In genomic region chr4:17562157-17562556, GRCh38 we compare ENCODE assay signal across 16 cellular contexts. TPM values are rescaled to one million over a fixed set of nuclear protein-coding genes. Genes with fewer than 3 reads are reported as not detected.
DNase-seq lines count a peak whose midpoint lies in the region; ATAC-seq, FAIRE-seq and TF ChIP-seq lines count a peak whose summit lies in the region.
"Had no signal": no experiment of that assay in that cellular context is flagged by ENCODE, and none has a peak within 500 bp of the region (broad histone marks: within the 10 kb centered on the region; RNA-seq: fewer than 3 reads in every experiment).

No MANE protein-coding gene starts in this region.

- DNase-seq in activated naive CD4-positive, alpha-beta T cell treated with anti-CD3 and anti-CD28 coated beads for 36 hours, result peak; percentile 12
- DNase-seq in activated naive CD4-positive, alpha-beta T cell treated with Interleukin-2 at 50 U/mL for 16 hours, result no peak
- DNase-seq in NCI-H446 treated with DMSO at 0.1 percent for 48 hours (lab: John Stamatoyannopoulos, UW) (peak; percentile 31), H1 (ENCODE audit: low read depth in 1 of 2, low spot score in 2 of 2) (no peak), superior temporal gyrus (ENCODE audit: extremely low spot score) (peak; percentile 38), esophagus muscularis mucosa (ENCODE audit: extremely low spot score) (no peak), DMS79 treated with DMSO at 0.1 percent for 48 hours (lab: John Stamatoyannopoulos, UW) (no peak)
- DNase-seq: GDM1; hippocampal formation; NCI-H1105 treated with DMSO at 0.1 percent for 48 hours; stimulated activated CD4-positive, alpha-beta T cell treated with anti-CD3 and anti-CD28 coated beads, Interleukin-1b, Interleukin-23, amount 100 ng/mL, for 48 hours; T-helper 1 cell had no signal

- H3K4me3 Mint-ChIP-seq in activated naive CD4-positive, alpha-beta T cell treated with anti-CD3 and anti-CD28 coated beads for 36 hours, result no peak overlapping the region

- CTCF ChIA-PET in activated naive CD4-positive, alpha-beta T cell treated with anti-CD3 and anti-CD28 coated beads for 36 hours (lab: Charles Lee), result interaction anchor here (1.1 kb wide), 1 partner anchor 14 kb away, joined by 3 read pairs; no protein-coding TSS in a partner anchor
- CTCF ChIA-PET in H1 (lab: Charles Lee; ENCODE audit: partially characterized antibody), result interaction anchor here (1.3 to 2.2 kb wide), 6 partner anchors 9 to 75 kb away, joined by 4 to 10 read pairs (median 5); partner anchors contain the start of gene LAP3

- no peaks in the 10 kb centered on the region for H3K79me1 ChIP-seq in H1 (ENCODE audit: low read depth, low read length)

- 79% methylated on average over 1 of the region's 1 CpG; no CpG with 5 or more reads in 1 of the 2 experiments for WGBS in H1 (ENCODE audit: extremely low coverage in 1 of 2, insufficient coverage in 1 of 2, insufficient read length in 1 of 2, insufficient replicate concordance in 2 of 2, low coverage in 1 of 2, low lambda C conversion rate in 2 of 2, missing lambda C conversion rate in 1 of 2), 2 experiments
- no CpG with 5 or more reads among the region's 1 CpG for WGBS in esophagus muscularis mucosa

- no peak overlapping the region for H3K4ac ChIP-seq in H1 (replicated peaks; ENCODE audit: insufficient read length, low read depth, low read length)

- POLR2A ChIA-PET in H1 (lab: Charles Lee; ENCODE audit: partially characterized antibody), result interaction anchor here (0.9 kb wide), 2 partner anchors 16 to 71 kb away, joined by 3 read pairs; no protein-coding TSS in a partner anchor

- H2BK5ac ChIP-seq in H1 (ENCODE audit: low read depth, low read length), result no peak overlapping the region

- no peak overlapping the region for H3K18ac ChIP-seq in H1 (ENCODE audit: extremely low read depth, low read length)

- no peak overlapping the region for H3K14ac ChIP-seq in H1 (ENCODE audit: insufficient read length)

- TF ChIP-seq POLR2A in H1 (IDR thresholded peaks at IDR 0.05; ENCODE audit: control extremely low read depth in 1 of 2, low read depth in 2 of 2, low read length in 2 of 2) (no peak), esophagus muscularis mucosa (IDR thresholded peaks at IDR 0.05; ENCODE audit: low read depth) (no peak)

- H3K9me3 ChIP-seq in H1 (ENCODE audit: insufficient read depth in 2 of 2, low read depth in 1 of 2, low read length in 1 of 2) (no peaks in the 10 kb centered on the region), esophagus muscularis mucosa (no peaks in the 10 kb centered on the region)
- H3K9me3 ChIP-seq: breast epithelium had no signal

- H3K4me3 ChIP-seq in H1 (ENCODE audit: extremely low read depth in 1 of 4, insufficient read depth in 2 of 4, low read depth in 3 of 4, low read length in 4 of 4) (no peak overlapping the region), esophagus muscularis mucosa (no peak overlapping the region)
- H3K4me3 ChIP-seq: breast epithelium had no signal

- no peaks in the 10 kb centered on the region for H3K27me3 Mint-ChIP-seq in activated naive CD4-positive, alpha-beta T cell treated with anti-CD3 and anti-CD28 coated beads for 36 hours (ENCODE audit: low read depth)

- TF ChIP-seq RAD21 in H1 (IDR thresholded peaks at IDR 0.05 in 1 of 2, conservative IDR thresholded peaks at IDR 0.05 in 1 of 2; ENCODE audit: low read depth in 2 of 2, low read length in 2 of 2), result peak; percentile 28 to 45

- no peak overlapping the region for H4K91ac ChIP-seq in H1 (replicated peaks; ENCODE audit: insufficient read length, low read length)

- H3K36me3 Mint-ChIP-seq in activated naive CD4-positive, alpha-beta T cell treated with anti-CD3 and anti-CD28 coated beads for 36 hours (ENCODE audit: low read depth), result no peaks in the 10 kb centered on the region

- no peaks in the 10 kb centered on the region for H3K23me2 ChIP-seq in H1 (ENCODE audit: low read depth, low read length)

- H4K8ac ChIP-seq in H1 (ENCODE audit: extremely low read depth, insufficient read depth, low read length), result no peak overlapping the region

- H2AK5ac ChIP-seq in H1 (ENCODE audit: low read depth, low read length), result no peak overlapping the region

- no peak overlapping the region for H2BK120ac ChIP-seq in H1 (replicated peaks; ENCODE audit: low read depth, low read length)

- H3K4me1 Mint-ChIP-seq in activated naive CD4-positive, alpha-beta T cell treated with anti-CD3 and anti-CD28 coated beads for 36 hours (ENCODE audit: low read depth), result no peaks in the 10 kb centered on the region

- no peak overlapping the region for H3K23ac ChIP-seq in H1 (ENCODE audit: insufficient read length)

- no peak for ATAC-seq in GM21423 (IDR thresholded peaks at IDR 0.05; ENCODE audit: unreplicated experiment)

- no peak overlapping the region for H2BK20ac ChIP-seq in H1 (ENCODE audit: low read length)

- no peak overlapping the region for H3K27ac Mint-ChIP-seq in activated naive CD4-positive, alpha-beta T cell treated with anti-CD3 and anti-CD28 coated beads for 36 hours

- intact Hi-C loops in activated naive CD4-positive, alpha-beta T cell treated with anti-CD3 and anti-CD28 coated beads for 36 hours (cut with micrococcal nuclease), result no loop called here
- intact Hi-C loops in esophagus muscularis mucosa (cut with DNase I), result no loop called here

- TF ChIP-seq EP300 in H1 (IDR thresholded peaks at IDR 0.05; ENCODE audit: borderline replicate concordance in 1 of 2, low read depth in 2 of 2, low read length in 2 of 2), result no peak
- TF ChIP-seq EP300 in esophagus muscularis mucosa (IDR thresholded peaks at IDR 0.05), result no peak

- no peak overlapping the region for H3K27ac ChIP-seq in H1 (ENCODE audit: low read depth, low read length)
- no peak overlapping the region for H3K27ac ChIP-seq in esophagus muscularis mucosa (replicated peaks in 1 of 4)
- H3K27ac ChIP-seq: breast epithelium had no signal

- H4K5ac ChIP-seq in H1 (ENCODE audit: insufficient read length, low read depth, low read length), result no peak overlapping the region

- H2BK15ac ChIP-seq in H1 (ENCODE audit: low read length), result no peak overlapping the region

- H3K79me2 ChIP-seq in H1 (ENCODE audit: control insufficient read depth in 1 of 2, insufficient read depth in 2 of 2, low read length in 2 of 2), result no peaks in the 10 kb centered on the region

- no peaks in the 10 kb centered on the region for H3K9me3 Mint-ChIP-seq in activated naive CD4-positive, alpha-beta T cell treated with anti-CD3 and anti-CD28 coated beads for 36 hours

- no peak overlapping the region for H3K56ac ChIP-seq in H1 (replicated peaks; ENCODE audit: insufficient read length, low read depth, low read length)

- no peak overlapping the region for H3K9ac ChIP-seq in H1 (replicated peaks in 1 of 4; ENCODE audit: extremely low read depth in 1 of 4, low read depth in 3 of 4, low read length in 3 of 4)

- no peaks in the 10 kb centered on the region for H3K36me3 ChIP-seq in H1 (ENCODE audit: control insufficient read depth in 2 of 4, insufficient read depth in 4 of 4, low read length in 3 of 4)
- H3K36me3 ChIP-seq in esophagus muscularis mucosa, result no peaks in the 10 kb centered on the region
- H3K36me3 ChIP-seq: breast epithelium had no signal

- no peak overlapping the region for H3K4me2 ChIP-seq in H1 (ENCODE audit: insufficient read depth in 1 of 2, low read depth in 2 of 2, low read length in 2 of 2)

- no peak overlapping the region for H2BK12ac ChIP-seq in H1 (ENCODE audit: low read depth, low read length)

- H2AFZ ChIP-seq in H1 (ENCODE audit: low read length), result no peak overlapping the region

- H4K20me1 ChIP-seq in H1 (replicated peaks in 1 of 2; ENCODE audit: control insufficient read depth in 1 of 2, insufficient read depth in 2 of 2, low read length in 2 of 2), result no peaks in the 10 kb centered on the region

- H3K27me3 ChIP-seq in H1 (replicated peaks in 1 of 4; ENCODE audit: control insufficient read depth in 3 of 4, extremely low read depth in 1 of 4, insufficient read depth in 3 of 4, low read length in 3 of 4), result no peaks in the 10 kb centered on the region
- no peaks in the 10 kb centered on the region for H3K27me3 ChIP-seq in esophagus muscularis mucosa
- H3K27me3 ChIP-seq: breast epithelium had no signal

- no peak for FAIRE-seq in H1 (lab: Jason Lieb, UNC)

- TF ChIP-seq CTCF in H1 (IDR thresholded peaks at IDR 0.05; ENCODE audit: control extremely low read depth in 1 of 3, insufficient read depth in 1 of 3, low read depth in 1 of 3, low read length in 3 of 3), result peak; percentile 9 to 41 (median 37); a peak in 3 of 4 replicates
- no peak for TF ChIP-seq CTCF in esophagus muscularis mucosa (IDR thresholded peaks at IDR 0.05)

- H3K4me1 ChIP-seq in H1 (replicated peaks in 1 of 4; ENCODE audit: control insufficient read depth in 3 of 4, insufficient read depth in 4 of 4, low read length in 3 of 4), result no peaks in the 10 kb centered on the region
- no peaks in the 10 kb centered on the region for H3K4me1 ChIP-seq in esophagus muscularis mucosa
- H3K4me1 ChIP-seq: breast epithelium had no signal

RNA-seq across cellular contexts. Expression of gene LAP3, which starts 14.8 kb away (rescaled TPM):
- total RNA-seq in activated naive CD4-positive, alpha-beta T cell treated with anti-CD3 and anti-CD28 coated beads for 36 hours, result 100 to 1,000 TPM; 109 to 111 TPM
- total RNA-seq in H1 (2021; fragmentation: NEBNext Ultra II Directional; extraction: Animal tissue kit (Norgen Biotek cat#: 25700)), result 50.9 TPM in 2 replicates
- polyA plus RNA-seq in H1 (2011; rRNA removed), result 17.7 and 28.3 TPM in 2 replicates
- polyA plus RNA-seq in H1 (2011; cell fraction: cytosol; rRNA removed), result 37.3 TPM
- 17.6 TPM for polyA plus RNA-seq in H1 (2011; cell fraction: nucleus; rRNA removed)
- 51.9 to 67.1 TPM (median 55.6 TPM) in 4 replicates for polyA plus RNA-seq in H1 (2012, experiment 1 of 2)
- 7.7 TPM for polyA plus RNA-seq in H1 (2012, experiment 2 of 2)
- 28.5 TPM for polyA plus RNA-seq in H1 (2013, experiment 1 of 2)
- polyA plus RNA-seq in H1 (2013, experiment 2 of 2), result 27.9 TPM
- polyA minus RNA-seq in H1 (2011; rRNA and poly(A)+ RNA removed), result 29.4 and 34.1 TPM in 2 replicates
- 21.0 TPM for polyA minus RNA-seq in H1 (2011; cell fraction: cytosol; rRNA and poly(A)+ RNA removed)
- polyA minus RNA-seq in H1 (2011; cell fraction: nucleus; rRNA and poly(A)+ RNA removed), result 19.7 TPM
- total RNA-seq in esophagus muscularis mucosa, result 100 to 1,000 TPM in 1 of 4 donors, 10 to 100 TPM in 3; 72.3 to 117 (median 78.9) TPM

RNA-seq across cellular contexts. Expression of gene CLRN2, which starts 47.2 kb away (rescaled TPM):
- total RNA-seq in activated naive CD4-positive, alpha-beta T cell treated with anti-CD3 and anti-CD28 coated beads for 36 hours, result not detected
- not detected in 2 replicates for total RNA-seq in H1 (2021; fragmentation: NEBNext Ultra II Directional; extraction: Animal tissue kit (Norgen Biotek cat#: 25700))
- not detected in 2 replicates for polyA plus RNA-seq in H1 (2011; rRNA removed)
- not detected for polyA plus RNA-seq in H1 (2011; cell fraction: cytosol; rRNA removed)
- not detected for polyA plus RNA-seq in H1 (2011; cell fraction: nucleus; rRNA removed)
- polyA plus RNA-seq in H1 (2012, experiment 1 of 2), result not detected in 4 replicates
- not detected for polyA plus RNA-seq in H1 (2012, experiment 2 of 2)
- not detected for polyA plus RNA-seq in H1 (2013, experiment 1 of 2)
- not detected for polyA plus RNA-seq in H1 (2013, experiment 2 of 2)
- not detected in 2 replicates for polyA minus RNA-seq in H1 (2011; rRNA and poly(A)+ RNA removed)
- not detected for polyA minus RNA-seq in H1 (2011; cell fraction: cytosol; rRNA and poly(A)+ RNA removed)
- not detected for polyA minus RNA-seq in H1 (2011; cell fraction: nucleus; rRNA and poly(A)+ RNA removed)
- not detected for total RNA-seq in esophagus muscularis mucosa
- total RNA-seq: breast epithelium, pulmonary artery endothelial cell had no signal
- polyA plus RNA-seq: esophagus had no signal

RNA-seq across cellular contexts. Expression of gene QDPR, which starts 50.3 kb away (rescaled TPM):
- 10 to 100 TPM; 42.2 to 43.8 TPM for total RNA-seq in activated naive CD4-positive, alpha-beta T cell treated with anti-CD3 and anti-CD28 coated beads for 36 hours
- total RNA-seq in H1 (2021; fragmentation: NEBNext Ultra II Directional; extraction: Animal tissue kit (Norgen Biotek cat#: 25700)), result 33.6 and 33.8 TPM in 2 replicates
- polyA plus RNA-seq in H1 (2011; rRNA removed), result 34.9 and 35.9 TPM in 2 replicates
- 45.4 TPM for polyA plus RNA-seq in H1 (2011; cell fraction: cytosol; rRNA removed)
- 21.4 TPM for polyA plus RNA-seq in H1 (2011; cell fraction: nucleus; rRNA removed)
- polyA plus RNA-seq in H1 (2012, experiment 1 of 2), result 32.1 to 37.5 TPM (median 35.9 TPM) in 4 replicates
- polyA plus RNA-seq in H1 (2012, experiment 2 of 2), result 20.3 TPM
- 22.5 TPM for polyA plus RNA-seq in H1 (2013, experiment 1 of 2)
- polyA plus RNA-seq in H1 (2013, experiment 2 of 2), result 23.4 TPM
- polyA minus RNA-seq in H1 (2011; rRNA and poly(A)+ RNA removed), result 26.6 and 31.9 TPM in 2 replicates
- 14.2 TPM for polyA minus RNA-seq in H1 (2011; cell fraction: cytosol; rRNA and poly(A)+ RNA removed)
- polyA minus RNA-seq in H1 (2011; cell fraction: nucleus; rRNA and poly(A)+ RNA removed), result 23.1 TPM
- 10 to 100 TPM in 1 of 4 donors, 1 to 10 TPM in 3; 6.4 to 12.7 (median 9.7) TPM for total RNA-seq in esophagus muscularis mucosa

RNA-seq across cellular contexts. Expression of gene MED28, which starts 52.3 kb away (rescaled TPM):
- 10 to 100 TPM; 52.3 to 59.5 TPM for total RNA-seq in activated naive CD4-positive, alpha-beta T cell treated with anti-CD3 and anti-CD28 coated beads for 36 hours
- 87.1 and 101 TPM in 2 replicates for total RNA-seq in H1 (2021; fragmentation: NEBNext Ultra II Directional; extraction: Animal tissue kit (Norgen Biotek cat#: 25700))
- 21.8 and 24.0 TPM in 2 replicates for polyA plus RNA-seq in H1 (2011; rRNA removed)
- 22.4 TPM for polyA plus RNA-seq in H1 (2011; cell fraction: cytosol; rRNA removed)
- polyA plus RNA-seq in H1 (2011; cell fraction: nucleus; rRNA removed), result 48.4 TPM
- polyA plus RNA-seq in H1 (2012, experiment 1 of 2), result 59.6 to 119 TPM (median 90.3 TPM) in 4 replicates
- polyA plus RNA-seq in H1 (2012, experiment 2 of 2), result 7.7 TPM
- polyA plus RNA-seq in H1 (2013, experiment 1 of 2), result 22.3 TPM
- 22.8 TPM for polyA plus RNA-seq in H1 (2013, experiment 2 of 2)
- 28.5 and 30.8 TPM in 2 replicates for polyA minus RNA-seq in H1 (2011; rRNA and poly(A)+ RNA removed)
- polyA minus RNA-seq in H1 (2011; cell fraction: cytosol; rRNA and poly(A)+ RNA removed), result 105 TPM
- 58.2 TPM for polyA minus RNA-seq in H1 (2011; cell fraction: nucleus; rRNA and poly(A)+ RNA removed)
- 10 to 100 TPM; 11.8 to 22.8 (median 14.2) TPM for total RNA-seq in esophagus muscularis mucosa

Comparison
In these comparisons a context has a peak if more than half of its experiments do, and no peak if none do; other contexts are left out.
1. DNase-seq: peak in activated naive CD4-positive, alpha-beta T cell treated with anti-CD3 and anti-CD28 coated beads for 36 hours (single experiment), NCI-H446 treated with DMSO at 0.1 percent for 48 hours (single experiment) and superior temporal gyrus (single experiment); none in activated naive CD4-positive, alpha-beta T cell treated with Interleukin-2 at 50 U/mL for 16 hours (single experiment), H1 (0 of 2), esophagus muscularis mucosa (single experiment) and DMS79 treated with DMSO at 0.1 percent for 48 hours (single experiment).
2. CTCF ChIP-seq: peak in H1 (3 of 3); none in esophagus muscularis mucosa (0 of 3).